25 cellular contexts compared by ENCODE assay signal in the genomic region with DNA sequence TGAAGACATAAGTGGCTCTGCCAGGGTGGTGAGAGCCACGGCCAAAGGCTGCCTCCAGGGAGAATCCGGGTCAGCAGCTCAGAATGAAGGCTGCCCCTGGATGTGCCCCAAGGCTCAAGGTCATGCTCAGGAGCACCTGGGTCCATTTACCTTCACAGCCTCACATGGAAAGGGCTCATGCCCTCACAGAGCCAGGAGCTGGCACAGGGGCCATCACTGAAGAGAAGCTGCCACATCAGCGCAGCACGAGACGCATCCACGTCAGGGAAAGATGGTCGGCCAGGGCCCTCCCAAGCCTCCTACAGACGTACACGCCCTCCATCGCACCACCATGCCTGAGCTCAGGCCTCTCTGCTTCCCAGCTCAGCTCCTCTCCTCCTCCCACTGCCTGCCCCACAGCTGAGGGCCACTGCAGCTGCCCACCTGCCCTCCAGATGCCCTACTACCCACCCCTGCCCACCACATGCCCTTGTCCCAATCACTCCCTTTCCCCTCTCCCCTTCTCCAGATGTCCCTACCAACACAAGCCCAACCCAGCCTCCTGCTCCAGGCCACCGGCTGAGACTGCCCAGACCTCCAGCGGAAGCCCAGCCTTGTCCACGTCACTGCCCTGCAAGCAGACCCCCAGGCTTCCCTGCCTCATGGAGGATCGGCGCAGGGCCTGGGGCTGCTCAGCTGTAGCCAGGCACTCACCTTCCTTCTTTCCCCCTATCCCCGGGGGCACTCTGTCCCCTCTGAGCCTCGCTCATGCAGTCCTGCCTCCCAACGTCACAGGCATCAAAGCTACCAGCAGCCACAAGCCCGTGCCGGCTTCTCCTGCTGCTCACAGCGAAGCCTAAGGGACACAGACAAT.
"Had no signal": no experiment of that assay in that cellular context is flagged by ENCODE, and none has a peak within 500 bp of the region (broad histone marks: within the 10 kb centered on the region; RNA-seq: fewer than 3 reads in every experiment).

No MANE protein-coding gene starts in this region.

- DNase-seq: effector memory CD4-positive, alpha-beta T cell; gastrocnemius medialis; heart right ventricle; hypothalamus; kidney glomerular epithelial cell; mammary epithelial cell; mucosa of descending colon; natural killer cell; nucleus accumbens; psoas muscle; retina; right lobe of liver; stimulated activated CD4-positive, alpha-beta T cell treated with anti-CD3 and anti-CD28 coated beads, Interleukin-15, amount 100 ng/mL, for 24 hours; stimulated activated CD4-positive, alpha-beta T cell treated with anti-CD3 and anti-CD28 coated beads, Interleukin-1b, Interleukin-23, amount 100 ng/mL, for 48 hours; stimulated activated CD4-positive, alpha-beta T cell treated with anti-CD3 and anti-CD28 coated beads, Interleukin-4, amount 100 ng/mL, for 24 hours; stimulated activated naive B cell treated with anti-CD40 and anti-IgM and Interleukin-4, amounts not matched to agents 10 μg/mL and 1 μg/mL and 100 μg/mL, for 72 hours; stimulated activated naive CD8-positive, alpha-beta T cell treated with anti-CD3 and anti-CD28 coated beads, Interleukin-15, amount 100 ng/mL, for 72 hours; testis; transverse colon had no signal

- H3K4me3 Mint-ChIP-seq: natural killer cell; neural crest cell; stimulated activated naive B cell treated with anti-CD40 and anti-IgM and Interleukin-4, amounts not matched to agents 10 μg/mL and 1 μg/mL and 100 μg/mL, for 72 hours; stimulated activated naive CD8-positive, alpha-beta T cell treated with anti-CD3 and anti-CD28 coated beads, Interleukin-15, amount 100 ng/mL, for 72 hours had no signal

- ATAC-seq: gastrocnemius medialis; mucosa of descending colon; natural killer cell; psoas muscle; stimulated activated naive B cell treated with anti-CD40 and anti-IgM and Interleukin-4, amounts not matched to agents 10 μg/mL and 1 μg/mL and 100 μg/mL, for 72 hours; stimulated activated naive CD8-positive, alpha-beta T cell treated with anti-CD3 and anti-CD28 coated beads, Interleukin-15, amount 100 ng/mL, for 72 hours had no signal

- H3K27ac ChIP-seq: epithelial cell of prostate, esophagus muscularis mucosa, gastrocnemius medialis, heart right ventricle, parathyroid adenoma, psoas muscle, right lobe of liver, testis, transverse colon had no signal

- H3K36me3 Mint-ChIP-seq: natural killer cell; stimulated activated naive B cell treated with anti-CD40 and anti-IgM and Interleukin-4, amounts not matched to agents 10 μg/mL and 1 μg/mL and 100 μg/mL, for 72 hours had no signal

- H3K27me3 ChIP-seq: right lobe of liver, testis, transverse colon had no signal

- H3K9me3 Mint-ChIP-seq: natural killer cell; neural crest cell; stimulated activated naive B cell treated with anti-CD40 and anti-IgM and Interleukin-4, amounts not matched to agents 10 μg/mL and 1 μg/mL and 100 μg/mL, for 72 hours; stimulated activated naive CD8-positive, alpha-beta T cell treated with anti-CD3 and anti-CD28 coated beads, Interleukin-15, amount 100 ng/mL, for 72 hours had no signal

- H3K27ac Mint-ChIP-seq: natural killer cell; stimulated activated naive B cell treated with anti-CD40 and anti-IgM and Interleukin-4, amounts not matched to agents 10 μg/mL and 1 μg/mL and 100 μg/mL, for 72 hours had no signal

- H3K9me3 ChIP-seq: esophagus muscularis mucosa, gastrocnemius medialis, heart right ventricle, mucosa of descending colon, psoas muscle, right lobe of liver, testis, transverse colon had no signal

- H3K4me3 ChIP-seq: esophagus muscularis mucosa, gastrocnemius medialis, heart right ventricle, mucosa of descending colon, psoas muscle, right lobe of liver, testis, transverse colon had no signal

- H3K79me2 ChIP-seq: parathyroid adenoma had no signal

- H2AFZ ChIP-seq: parathyroid adenoma had no signal

- H3K4me1 Mint-ChIP-seq: natural killer cell; stimulated activated naive B cell treated with anti-CD40 and anti-IgM and Interleukin-4, amounts not matched to agents 10 μg/mL and 1 μg/mL and 100 μg/mL, for 72 hours; stimulated activated naive CD8-positive, alpha-beta T cell treated with anti-CD3 and anti-CD28 coated beads, Interleukin-15, amount 100 ng/mL, for 72 hours had no signal

- H3K4me1 ChIP-seq: esophagus muscularis mucosa, gastrocnemius medialis, heart right ventricle, parathyroid adenoma, psoas muscle, testis, transverse colon had no signal

- H3K36me3 ChIP-seq: esophagus muscularis mucosa, gastrocnemius medialis, heart right ventricle, transverse colon had no signal

- H3K9ac ChIP-seq: parathyroid adenoma had no signal

- FAIRE-seq: islet of Langerhans, urothelium cell line had no signal
